Comparison of ENCODE assay signal across 1 cellular context in the genomic region with DNA sequence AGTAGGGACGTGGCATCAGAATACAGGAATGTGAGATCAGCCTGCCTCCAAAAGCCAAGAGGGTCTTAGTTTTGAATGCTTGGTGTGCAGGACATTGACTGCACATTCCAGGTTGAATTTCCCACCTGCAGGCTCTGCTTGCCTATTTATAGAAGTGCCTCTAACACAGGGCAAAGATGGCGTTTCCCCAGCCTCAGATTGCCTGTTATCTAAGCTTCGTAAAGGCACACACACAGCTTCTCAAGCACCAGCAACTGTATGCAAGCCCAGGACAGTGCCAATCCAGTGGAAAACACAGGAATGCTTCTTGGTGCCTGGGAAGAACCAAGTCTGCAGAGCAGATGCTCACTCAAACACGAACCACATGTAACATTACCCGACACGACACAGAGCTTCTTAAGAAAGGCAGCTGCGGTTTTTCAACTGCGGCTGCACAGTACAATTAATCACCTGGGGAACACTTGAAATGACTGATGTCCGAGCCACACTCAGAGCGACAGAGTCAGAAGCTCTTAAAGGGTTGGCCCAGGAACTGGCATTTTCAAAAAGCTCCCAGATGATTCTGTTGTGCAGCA.
TF ChIP-seq lines count a peak whose summit lies in the region.

No MANE protein-coding gene starts in this region.

TF ChIP-seq in GM23338, 12 proteins besides CTCF, POLR2A, EP300 and RAD21 (continued from another document):
- TF ChIP-seq, protein P1, sequence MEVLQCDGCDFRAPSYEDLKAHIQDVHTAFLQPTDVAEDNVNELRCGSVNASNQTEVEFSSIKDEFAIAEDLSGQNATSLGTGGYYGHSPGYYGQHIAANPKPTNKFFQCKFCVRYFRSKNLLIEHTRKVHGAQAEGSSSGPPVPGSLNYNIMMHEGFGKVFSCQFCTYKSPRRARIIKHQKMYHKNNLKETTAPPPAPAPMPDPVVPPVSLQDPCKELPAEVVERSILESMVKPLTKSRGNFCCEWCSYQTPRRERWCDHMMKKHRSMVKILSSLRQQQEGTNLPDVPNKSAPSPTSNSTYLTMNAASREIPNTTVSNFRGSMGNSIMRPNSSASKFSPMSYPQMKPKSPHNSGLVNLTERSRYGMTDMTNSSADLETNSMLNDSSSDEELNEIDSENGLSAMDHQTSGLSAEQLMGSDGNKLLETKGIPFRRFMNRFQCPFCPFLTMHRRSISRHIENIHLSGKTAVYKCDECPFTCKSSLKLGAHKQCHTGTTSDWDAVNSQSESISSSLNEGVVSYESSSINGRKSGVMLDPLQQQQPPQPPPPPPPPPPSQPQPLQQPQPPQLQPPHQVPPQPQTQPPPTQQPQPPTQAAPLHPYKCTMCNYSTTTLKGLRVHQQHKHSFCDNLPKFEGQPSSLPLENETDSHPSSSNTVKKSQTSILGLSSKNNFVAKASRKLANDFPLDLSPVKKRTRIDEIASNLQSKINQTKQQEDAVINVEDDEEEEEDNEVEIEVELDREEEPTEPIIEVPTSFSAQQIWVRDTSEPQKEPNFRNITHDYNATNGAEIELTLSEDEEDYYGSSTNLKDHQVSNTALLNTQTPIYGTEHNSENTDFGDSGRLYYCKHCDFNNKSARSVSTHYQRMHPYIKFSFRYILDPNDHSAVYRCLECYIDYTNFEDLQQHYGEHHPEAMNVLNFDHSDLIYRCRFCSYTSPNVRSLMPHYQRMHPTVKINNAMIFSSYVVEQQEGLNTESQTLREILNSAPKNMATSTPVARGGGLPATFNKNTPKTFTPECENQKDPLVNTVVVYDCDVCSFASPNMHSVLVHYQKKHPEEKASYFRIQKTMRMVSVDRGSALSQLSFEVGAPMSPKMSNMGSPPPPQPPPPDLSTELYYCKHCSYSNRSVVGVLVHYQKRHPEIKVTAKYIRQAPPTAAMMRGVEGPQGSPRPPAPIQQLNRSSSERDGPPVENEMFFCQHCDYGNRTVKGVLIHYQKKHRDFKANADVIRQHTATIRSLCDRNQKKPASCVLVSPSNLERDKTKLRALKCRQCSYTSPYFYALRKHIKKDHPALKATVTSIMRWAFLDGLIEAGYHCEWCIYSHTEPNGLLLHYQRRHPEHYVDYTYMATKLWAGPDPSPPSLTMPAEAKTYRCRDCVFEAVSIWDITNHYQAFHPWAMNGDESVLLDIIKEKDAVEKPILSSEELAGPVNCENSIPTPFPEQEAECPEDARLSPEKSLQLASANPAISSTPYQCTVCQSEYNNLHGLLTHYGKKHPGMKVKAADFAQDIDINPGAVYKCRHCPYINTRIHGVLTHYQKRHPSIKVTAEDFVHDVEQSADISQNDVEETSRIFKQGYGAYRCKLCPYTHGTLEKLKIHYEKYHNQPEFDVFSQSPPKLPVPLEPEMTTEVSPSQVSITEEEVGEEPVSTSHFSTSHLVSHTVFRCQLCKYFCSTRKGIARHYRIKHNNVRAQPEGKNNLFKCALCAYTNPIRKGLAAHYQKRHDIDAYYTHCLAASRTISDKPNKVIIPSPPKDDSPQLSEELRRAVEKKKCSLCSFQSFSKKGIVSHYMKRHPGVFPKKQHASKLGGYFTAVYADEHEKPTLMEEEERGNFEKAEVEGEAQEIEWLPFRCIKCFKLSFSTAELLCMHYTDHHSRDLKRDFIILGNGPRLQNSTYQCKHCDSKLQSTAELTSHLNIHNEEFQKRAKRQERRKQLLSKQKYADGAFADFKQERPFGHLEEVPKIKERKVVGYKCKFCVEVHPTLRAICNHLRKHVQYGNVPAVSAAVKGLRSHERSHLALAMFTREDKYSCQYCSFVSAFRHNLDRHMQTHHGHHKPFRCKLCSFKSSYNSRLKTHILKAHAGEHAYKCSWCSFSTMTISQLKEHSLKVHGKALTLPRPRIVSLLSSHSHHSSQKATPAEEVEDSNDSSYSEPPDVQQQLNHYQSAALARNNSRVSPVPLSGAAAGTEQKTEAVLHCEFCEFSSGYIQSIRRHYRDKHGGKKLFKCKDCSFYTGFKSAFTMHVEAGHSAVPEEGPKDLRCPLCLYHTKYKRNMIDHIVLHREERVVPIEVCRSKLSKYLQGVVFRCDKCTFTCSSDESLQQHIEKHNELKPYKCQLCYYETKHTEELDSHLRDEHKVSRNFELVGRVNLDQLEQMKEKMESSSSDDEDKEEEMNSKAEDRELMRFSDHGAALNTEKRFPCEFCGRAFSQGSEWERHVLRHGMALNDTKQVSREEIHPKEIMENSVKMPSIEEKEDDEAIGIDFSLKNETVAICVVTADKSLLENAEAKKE (CRISPR knock-in tag; IDR thresholded peaks at IDR 0.05): no peak
- TF ChIP-seq EZH2phosphoT487 (IDR thresholded peaks at IDR 0.05; ENCODE audit: unreplicated experiment) (no peak), CREB1 (CRISPR knock-in tag; IDR thresholded peaks at IDR 0.05; ENCODE audit: low read depth) (no peak), STAT1 (IDR thresholded peaks at IDR 0.05; ENCODE audit: unreplicated experiment) (no peak)
- TF ChIP-seq, protein P2, sequence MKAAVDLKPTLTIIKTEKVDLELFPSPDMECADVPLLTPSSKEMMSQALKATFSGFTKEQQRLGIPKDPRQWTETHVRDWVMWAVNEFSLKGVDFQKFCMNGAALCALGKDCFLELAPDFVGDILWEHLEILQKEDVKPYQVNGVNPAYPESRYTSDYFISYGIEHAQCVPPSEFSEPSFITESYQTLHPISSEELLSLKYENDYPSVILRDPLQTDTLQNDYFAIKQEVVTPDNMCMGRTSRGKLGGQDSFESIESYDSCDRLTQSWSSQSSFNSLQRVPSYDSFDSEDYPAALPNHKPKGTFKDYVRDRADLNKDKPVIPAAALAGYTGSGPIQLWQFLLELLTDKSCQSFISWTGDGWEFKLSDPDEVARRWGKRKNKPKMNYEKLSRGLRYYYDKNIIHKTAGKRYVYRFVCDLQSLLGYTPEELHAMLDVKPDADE (IDR thresholded peaks at IDR 0.05): no peak
TF ChIP-seq in GM23338: peak in this region for 0.
